In the genomic region with DNA sequence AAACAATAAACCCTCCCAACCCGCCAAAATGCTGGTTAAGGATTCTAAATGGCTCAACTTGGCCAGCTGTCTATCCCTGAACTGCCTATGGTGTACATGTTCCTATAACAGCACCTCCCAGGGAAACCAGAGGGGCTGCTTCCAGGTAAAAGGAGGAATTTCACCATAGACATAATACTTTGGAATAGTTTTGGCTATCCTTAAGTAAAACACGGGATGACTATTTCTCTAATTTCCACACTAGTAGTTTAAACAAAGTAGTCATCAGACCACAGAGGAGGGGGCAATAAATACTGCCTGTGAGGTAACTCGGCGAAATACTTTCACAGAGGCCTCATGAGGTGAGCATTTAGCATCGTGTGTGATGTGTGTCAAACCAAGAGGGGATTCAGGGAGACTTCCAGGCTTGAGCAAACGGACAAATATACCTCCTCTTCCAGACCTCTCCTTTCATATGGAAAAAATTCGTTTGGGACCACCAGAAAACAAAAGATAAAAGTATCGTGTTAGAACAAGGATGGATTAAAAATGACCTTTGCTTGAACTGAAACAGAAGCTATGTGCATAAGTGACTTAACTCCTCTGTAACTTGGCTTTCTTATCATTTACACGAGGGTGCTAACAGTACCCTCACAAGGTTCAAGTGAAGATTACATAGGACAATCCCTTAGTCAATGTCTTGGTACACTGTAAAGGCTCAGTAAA, we compare ENCODE assay signal across 9 cellular contexts. TPM values are rescaled to one million over a fixed set of nuclear protein-coding genes. Genes with fewer than 3 reads are reported as not detected.
DNase-seq lines count a peak whose midpoint lies in the region; ATAC-seq and TF ChIP-seq lines count a peak whose summit lies in the region.
"Had no signal": no experiment of that assay in that cellular context is flagged by ENCODE, and none has a peak within 500 bp of the region (broad histone marks: within the 10 kb centered on the region; RNA-seq: fewer than 3 reads in every experiment).

No MANE protein-coding gene starts in this region.

- H3K27me3 ChIP-seq in ascending aorta (no peaks in the 10 kb centered on the region), liver (ENCODE audit: control insufficient read depth in 4 of 4, insufficient read depth in 4 of 4, low read length in 3 of 4) (no peaks in the 10 kb centered on the region), transverse colon (no peaks in the 10 kb centered on the region)

- peak overlapping the region; percentile 94 for H3K4me3 Mint-ChIP-seq in activated naive CD4-positive, alpha-beta T cell treated with anti-CD3 and anti-CD28 coated beads for 36 hours

- peak overlapping the region; percentile 94 to 98 for H3K27ac ChIP-seq in ascending aorta
- no peak overlapping the region for H3K27ac ChIP-seq in liver (ENCODE audit: low read depth in 1 of 2, low read length in 2 of 2)
- peak overlapping the region; percentile 94 to 98 (median 97) for H3K27ac ChIP-seq in transverse colon

- no peak for ATAC-seq in HG03378 (IDR thresholded peaks at IDR 0.05; ENCODE audit: unreplicated experiment)
- ATAC-seq in GM21423 (IDR thresholded peaks at IDR 0.05; ENCODE audit: unreplicated experiment) = no peak

- H3K27me3 Mint-ChIP-seq in activated naive CD4-positive, alpha-beta T cell treated with anti-CD3 and anti-CD28 coated beads for 36 hours (ENCODE audit: low read depth) = no peaks in the 10 kb centered on the region

- TF ChIP-seq EP300 in transverse colon (IDR thresholded peaks at IDR 0.05; ENCODE audit: low read depth) = no peak

- peak overlapping the region; percentile 66 to 94 for H3K9ac ChIP-seq in liver (ENCODE audit: low read depth in 1 of 2, low read length in 2 of 2)

- TF ChIP-seq RAD21 in liver (IDR thresholded peaks at IDR 0.05) = no peak

- peak overlapping the region; percentile 96 for H3K27ac Mint-ChIP-seq in activated naive CD4-positive, alpha-beta T cell treated with anti-CD3 and anti-CD28 coated beads for 36 hours

- in situ Hi-C loops in transverse colon (cut with MboI; ENCODE audit: low pct_ligation_motif_present in 1 of 4, low pct_unique_long_range_greater_than_20kb in 1 of 4, low sequenced_read_pairs in 3 of 4) = no loop called here

- peaks cover 14% of the 10 kb centered on the region for H3K36me3 Mint-ChIP-seq in activated naive CD4-positive, alpha-beta T cell treated with anti-CD3 and anti-CD28 coated beads for 36 hours (ENCODE audit: low read depth)

- H3K9me3 ChIP-seq in ascending aorta (no peaks in the 10 kb centered on the region), liver (ENCODE audit: control insufficient read depth in 4 of 4, low read length in 3 of 4) (no peaks in the 10 kb centered on the region), transverse colon (no peaks in the 10 kb centered on the region)

- TF ChIP-seq CTCF in ascending aorta (IDR thresholded peaks at IDR 0.05) (no peak), liver (IDR thresholded peaks at IDR 0.05; ENCODE audit: low read depth, low read length, missing input control) (no peak), transverse colon (IDR thresholded peaks at IDR 0.05) (no peak)

- H3K4me3 ChIP-seq in ascending aorta (peak overlapping the region; percentile 76 to 80), liver (ENCODE audit: low read depth in 1 of 3, low read length in 3 of 3) (peak overlapping the region; percentile 79 to 97 (median 86)), transverse colon (peak overlapping the region in 3 of 4 donors; percentile 75 to 98 (median 83))

- intact Hi-C loops in activated naive CD4-positive, alpha-beta T cell treated with anti-CD3 and anti-CD28 coated beads for 36 hours (cut with micrococcal nuclease) = loop anchor here (2.0 to 10.0 kb wide), 2 partner anchors 93 to 847 kb away; no protein-coding TSS in a partner anchor
- intact Hi-C loops in ascending aorta (cut with DNase I) = loop anchor here (2.0 to 5.0 kb wide), 3 partner anchors 120 to 589 kb away; partner anchors contain the start of gene RALGAPA2
- intact Hi-C loops in transverse colon (cut with DNase I; ENCODE audit: low total_unique reads) = loop anchor here (10.0 kb wide), 1 partner anchor 177 kb away; the partner anchor contains the start of gene KIZ

- H3K4me1 Mint-ChIP-seq in activated naive CD4-positive, alpha-beta T cell treated with anti-CD3 and anti-CD28 coated beads for 36 hours (ENCODE audit: low read depth) = peaks cover 23% of the 10 kb centered on the region

- H3K4me1 ChIP-seq in ascending aorta (peaks cover 4 to 7% of the 10 kb centered on the region in 2 donors), liver (ENCODE audit: control insufficient read depth in 4 of 4, insufficient read depth in 4 of 4, low read length in 3 of 4) (peaks cover 5 to 19% (median 12%) of the 10 kb centered on the region in 4 donors), transverse colon (peaks cover 6 to 20% (median 15%) of the 10 kb centered on the region in 4 donors)

- no peak for DNase-seq in activated naive CD4-positive, alpha-beta T cell treated with anti-CD3 and anti-CD28 coated beads for 36 hours
- no peak for DNase-seq in activated naive CD4-positive, alpha-beta T cell treated with Interleukin-2 at 50 U/mL for 16 hours
- no peak for DNase-seq in ascending aorta (ENCODE audit: low spot score in 2 of 2)
- no peak for DNase-seq in transverse colon
- no peak for DNase-seq in globus pallidus (ENCODE audit: low spot score)
- DNase-seq: NCI-H2081 had no signal

- 64% methylated on average over 9 of the region's 9 CpGs for WGBS in liver
- WGBS in transverse colon (ENCODE audit: low coverage in 1 of 2), 2 donors = 59 to 64% methylated on average over 8 to 9 of the region's 9 CpGs

- CTCF ChIA-PET in activated naive CD4-positive, alpha-beta T cell treated with anti-CD3 and anti-CD28 coated beads for 36 hours (lab: Charles Lee) = interaction anchor here (0.9 to 1.6 kb wide), 3 partner anchors 66 to 203 kb away, joined by 3 to 4 read pairs (median 3); no protein-coding TSS in a partner anchor

- H3K9me3 Mint-ChIP-seq in activated naive CD4-positive, alpha-beta T cell treated with anti-CD3 and anti-CD28 coated beads for 36 hours = no peaks in the 10 kb centered on the region

- TF ChIP-seq POLR2A in transverse colon (IDR thresholded peaks at IDR 0.05) = no peak

- H3K36me3 ChIP-seq in ascending aorta (no peaks in the 10 kb centered on the region), liver (ENCODE audit: control insufficient read depth in 4 of 4, insufficient read depth in 3 of 4, low read depth in 1 of 4, low read length in 3 of 4) (no peaks in the 10 kb centered on the region), transverse colon (no peaks in the 10 kb centered on the region)

TF ChIP-seq in liver, 16 proteins besides CTCF, POLR2A, EP300 and RAD21:
- no peak for TF ChIP-seq GABPA (IDR thresholded peaks at IDR 0.05 in 1 of 2, conservative IDR thresholded peaks at IDR 0.05 in 1 of 2)
- TF ChIP-seq EGR1 (IDR thresholded peaks at IDR 0.05; ENCODE audit: low read depth in 2 of 2) = no peak
- TF ChIP-seq HNF4A (conservative IDR thresholded peaks at IDR 0.05) = no peak
- TF ChIP-seq, protein P1, sequence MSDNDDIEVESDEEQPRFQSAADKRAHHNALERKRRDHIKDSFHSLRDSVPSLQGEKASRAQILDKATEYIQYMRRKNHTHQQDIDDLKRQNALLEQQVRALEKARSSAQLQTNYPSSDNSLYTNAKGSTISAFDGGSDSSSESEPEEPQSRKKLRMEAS (IDR thresholded peaks at IDR 0.05) = no peak
- no peak for TF ChIP-seq SP1 (IDR thresholded peaks at IDR 0.05)
- TF ChIP-seq JUND (IDR thresholded peaks at IDR 0.05) = no peak
- TF ChIP-seq YY1 (IDR thresholded peaks at IDR 0.05) = no peak
- no peak for TF ChIP-seq TAF1 (conservative IDR thresholded peaks at IDR 0.05)
- TF ChIP-seq FOXA1 (IDR thresholded peaks at IDR 0.05) = no peak
- TF ChIP-seq, protein P2, sequence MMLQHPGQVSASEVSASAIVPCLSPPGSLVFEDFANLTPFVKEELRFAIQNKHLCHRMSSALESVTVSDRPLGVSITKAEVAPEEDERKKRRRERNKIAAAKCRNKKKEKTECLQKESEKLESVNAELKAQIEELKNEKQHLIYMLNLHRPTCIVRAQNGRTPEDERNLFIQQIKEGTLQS (IDR thresholded peaks at IDR 0.05) = no peak
- no peak for TF ChIP-seq HNF4G (IDR thresholded peaks at IDR 0.05)

RNA-seq across cellular contexts. Expression of gene XRN2, which starts 1.0 kb away (rescaled TPM):
- 10 to 100 TPM; 76.5 to 81.9 TPM for total RNA-seq in activated naive CD4-positive, alpha-beta T cell treated with anti-CD3 and anti-CD28 coated beads for 36 hours
- total RNA-seq in ascending aorta (19.5 TPM), liver (10 to 100 TPM; 27.1 to 40.3 TPM), transverse colon (10 to 100 TPM; 16.1 to 46.4 (median 30.3) TPM)
- 10 to 100 TPM; 20.9 to 23.3 TPM for polyA plus RNA-seq in liver

Comparison
In these comparisons a context has a peak if more than half of its experiments do, and no peak if none do; other contexts are left out.
1. H3K27ac ChIP-seq: peak in ascending aorta (2 of 2) and transverse colon (4 of 4); none in liver (0 of 2).
2. Peak in every context shown above with its lines, with median percentiles within 50 percentile points of each other: H3K4me3 ChIP-seq.